Comparison of ENCODE assay signal across 8 cellular contexts in genomic region chr3:73432021-73432722, GRCh38.
DNase-seq lines count a peak whose midpoint lies in the region; ATAC-seq and TF ChIP-seq lines count a peak whose summit lies in the region.

No MANE protein-coding gene starts in this region.

- H3K4me1 Mint-ChIP-seq in nephron = peaks cover 80% of the 10 kb centered on the region

- peak; percentile 55 for ATAC-seq in GM21723 (IDR thresholded peaks at IDR 0.05; ENCODE audit: unreplicated experiment)
- no peak for ATAC-seq in GM21360 (IDR thresholded peaks at IDR 0.05; ENCODE audit: unreplicated experiment)

- no peaks in the 10 kb centered on the region for H3K27me3 Mint-ChIP-seq in nephron (ENCODE audit: low read depth)

- intact Hi-C loops in dorsolateral prefrontal cortex (cut with DNase I) = loop anchor here (5.0 kb wide), 1 partner anchor 330 kb away; no protein-coding TSS in a partner anchor

- no peak overlapping the region for H3K27ac ChIP-seq in dorsolateral prefrontal cortex

- peak overlapping the region; percentile 61 to 91 (median 80) for H3K27ac Mint-ChIP-seq in nephron

- H3K9me3 Mint-ChIP-seq in nephron = no peaks in the 10 kb centered on the region

- H3K4me3 ChIP-seq in dorsolateral prefrontal cortex = peak overlapping the region in 30 of 59 donors; percentile 1 to 42 (median 24)

- peak; percentile 5 for DNase-seq in COLO668 (lab: John Stamatoyannopoulos, UW; ENCODE audit: unreplicated experiment)
- DNase-seq in NCI-H82 (lab: John Stamatoyannopoulos, UW) = peak; percentile 69
- peak in 3 of 10 donors; percentile 23 to 58 (median 35) for DNase-seq in dorsolateral prefrontal cortex
- DNase-seq in stimulated activated CD4-positive, alpha-beta T cell treated with anti-CD3 and anti-CD28 coated beads, Interleukin-2, amount 100 ng/mL, for 24 hours = no peak
- DNase-seq in islet precursor cell = no peak

- peak; percentile 59 to 90 (median 76) for TF ChIP-seq CTCF in dorsolateral prefrontal cortex (IDR thresholded peaks at IDR 0.05 in 54 of 56, conservative IDR thresholded peaks at IDR 0.05 in 2 of 56; ENCODE audit: low read depth in 1 of 56, partially characterized antibody in 56 of 56)
- TF ChIP-seq CTCF in nephron (IDR thresholded peaks at IDR 0.05; ENCODE audit: unreplicated experiment in 3 of 3) = peak; percentile 64 to 78 (median 69)

- peaks cover 0 to 14% (median 0%) of the 10 kb centered on the region in 45 donors for H3K27me3 ChIP-seq in dorsolateral prefrontal cortex

- peaks cover 4% of the 10 kb centered on the region for H3K36me3 Mint-ChIP-seq in nephron (ENCODE audit: low read depth)

- H3K4me3 Mint-ChIP-seq in nephron = peak overlapping the region; percentile 67 to 74 (median 73)

Comparison
In these comparisons a context has a peak if more than half of its experiments do, and no peak if none do; other contexts are left out.
1. DNase-seq: peak in COLO668 (single experiment) and NCI-H82 (single experiment); none in stimulated activated CD4-positive, alpha-beta T cell treated with anti-CD3 and anti-CD28 coated beads, Interleukin-2, amount 100 ng/mL, for 24 hours (0 of 2) and islet precursor cell (single experiment).